Comparison of ENCODE assay signal across 1 cellular context in genomic region chr1:153922076-153922837, GRCh38.
TF ChIP-seq lines count a peak whose summit lies in the region.

No MANE protein-coding gene starts in this region.

TF ChIP-seq in HCT116, 20 proteins besides CTCF, POLR2A, EP300 and RAD21 (continued from another document):
- peak; percentile 27; the same call in 1 of the 2 replicates for TF ChIP-seq POLR2AphosphoS5 (IDR thresholded peaks at IDR 0.05; ENCODE audit: low read depth, low read length)
- no peak for TF ChIP-seq SIN3A (IDR thresholded peaks at IDR 0.05; ENCODE audit: low read depth)
- peak; percentile 61 for TF ChIP-seq ZFX (IDR thresholded peaks at IDR 0.05)
- TF ChIP-seq YY1 (IDR thresholded peaks at IDR 0.05; ENCODE audit: extremely low read depth, insufficient replicate concordance, low read depth, low read length): no peak
TF ChIP-seq in HCT116: peak in this region for 2.
